In the genomic region with DNA sequence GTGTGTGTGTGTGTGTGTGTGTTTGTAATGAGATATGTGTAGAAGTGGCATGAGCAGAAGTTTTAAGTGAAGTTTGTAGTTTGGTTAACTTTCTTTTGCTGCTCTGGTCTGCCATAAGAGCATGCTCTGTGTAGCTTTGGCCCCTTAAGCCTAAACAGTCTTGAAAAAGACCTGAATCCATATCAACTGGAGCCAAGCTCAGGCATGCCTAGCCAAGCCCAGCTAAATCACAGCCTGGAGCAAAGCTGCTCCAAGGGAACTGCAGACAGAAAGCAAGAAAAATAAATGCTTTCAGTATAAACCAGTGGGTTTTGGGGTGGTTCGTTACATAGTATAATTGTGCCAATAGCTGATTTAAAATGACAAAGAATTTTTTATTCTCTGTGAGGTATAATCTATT, we compare ENCODE assay signal across 27 cellular contexts.
DNase-seq lines count a peak whose midpoint lies in the region; ATAC-seq, FAIRE-seq and TF ChIP-seq lines count a peak whose summit lies in the region.
"Had no signal": no experiment of that assay in that cellular context is flagged by ENCODE, and none has a peak within 500 bp of the region (broad histone marks: within the 10 kb centered on the region; RNA-seq: fewer than 3 reads in every experiment).

No MANE protein-coding gene starts in this region.

- peaks cover 5% of the 10 kb centered on the region for H3K4me1 ChIP-seq in keratinocyte (ENCODE audit: control insufficient read depth, extremely low read depth, insufficient read depth, low read length)
- H3K4me1 ChIP-seq: HAP-1, SJSA1 had no signal

- H4K20me1 ChIP-seq in keratinocyte (ENCODE audit: control insufficient read depth, extremely low read depth, insufficient read depth, low read length): no peaks in the 10 kb centered on the region

- dilution Hi-C loops in keratinocyte (cut with MboI; ENCODE audit: extremely low pct_ligation_motif_present, low sequenced_read_pairs): no loop called here

- ATAC-seq in GM21619 (IDR thresholded peaks at IDR 0.05; ENCODE audit: unreplicated experiment): no peak
- ATAC-seq: Right ventricle myocardium inferior, T-cell had no signal

- peak; percentile 20 for FAIRE-seq in H54 (lab: Jason Lieb, UNC)
- peak; percentile 41 for FAIRE-seq in keratinocyte (lab: Jason Lieb, UNC)
- FAIRE-seq: GM12892, GM19239 had no signal

- no peak for TF ChIP-seq CTCF in keratinocyte (optimal IDR thresholded peaks at IDR 0.05 in 1 of 3, IDR thresholded peaks at IDR 0.05 in 1 of 3, conservative IDR thresholded peaks at IDR 0.05 in 1 of 3; ENCODE audit: extremely low read depth in 1 of 3, insufficient read depth in 2 of 3, low read length in 3 of 3)

- H3K4me3 ChIP-seq in keratinocyte (ENCODE audit: control insufficient read depth in 2 of 3, extremely low read depth in 1 of 3, insufficient read depth in 2 of 3, low read depth in 1 of 3, low read length in 3 of 3): peak overlapping the region in 1 of 3 experiments; percentile 32
- H3K4me3 ChIP-seq: GM23248, HAP-1, PC-9, SJSA1 had no signal

- H3K36me3 ChIP-seq in keratinocyte (ENCODE audit: control insufficient read depth in 2 of 2, extremely low read depth in 1 of 2, insufficient read depth in 2 of 2, low read length in 2 of 2): no peaks in the 10 kb centered on the region
- H3K36me3 ChIP-seq: HAP-1, SJSA1 had no signal

- H3K9me1 ChIP-seq in keratinocyte (ENCODE audit: control insufficient read depth, extremely low read depth, insufficient read depth, low read length): no peaks in the 10 kb centered on the region

- no peaks in the 10 kb centered on the region for H3K27me3 ChIP-seq in keratinocyte (ENCODE audit: control insufficient read depth, extremely low read depth, insufficient read depth, low read length)
- H3K27me3 ChIP-seq: SJSA1 had no signal

- intact Hi-C loops in cardiac septum (cut with DNase I): no loop called here

- peak overlapping the region; percentile 41 for H3K4me2 ChIP-seq in keratinocyte (ENCODE audit: control insufficient read depth, extremely low read depth, insufficient read depth, low read depth, low read length)
- H3K4me2 ChIP-seq: PC-9 had no signal

- H3K79me2 ChIP-seq in keratinocyte (ENCODE audit: control insufficient read depth, insufficient read depth, low read length): no peaks in the 10 kb centered on the region

- H3K9me3 ChIP-seq in keratinocyte (ENCODE audit: control insufficient read depth, low read depth, low read length): no peaks in the 10 kb centered on the region
- H3K9me3 ChIP-seq: HAP-1, SJSA1 had no signal

- H3K27ac ChIP-seq in keratinocyte (ENCODE audit: control insufficient read depth, insufficient read depth, low read length): no peak overlapping the region
- H3K27ac ChIP-seq: GM23248, PC-9, SJSA1 had no signal

- DNase-seq in NCI-H1694 (lab: John Stamatoyannopoulos, UW) (peak; percentile 1), NCI-H1694 treated with DMSO at 0.1 percent for 48 hours (lab: John Stamatoyannopoulos, UW) (no peak), H54 (ENCODE audit: insufficient read length, low spot score) (no peak), astrocyte of the hippocampus (ENCODE audit: low read depth, low spot score) (peak; percentile 16), keratinocyte (ENCODE audit: low read depth, low spot score) (peak; percentile 5), T-helper 2 cell (no peak), cardiac septum (ENCODE audit: low spot score) (no peak)
- DNase-seq: 8988T, DMS153, DND-41, GM23248, IMR-90, KG1, NCI-H1048, NCI-H1436, NCI-H2029 treated with DMSO at 0.1 percent for 48 hours, NCI-H2171, NCI-H226, NCI-H510A, PC-9, T-cell had no signal

- peak overlapping the region; percentile 81 for H2AFZ ChIP-seq in keratinocyte (ENCODE audit: control insufficient read depth, low read length)
- H2AFZ ChIP-seq: GM23248, PC-9 had no signal

- H3K9ac ChIP-seq in keratinocyte (ENCODE audit: control insufficient read depth, extremely low read depth, insufficient read depth, low read length): no peak overlapping the region
- H3K9ac ChIP-seq: GM23248 had no signal

- TF ChIP-seq POLR2A in H54 (IDR thresholded peaks at IDR 0.05; ENCODE audit: low read depth, low read length): no peak

Comparison
In these comparisons a context has a peak if more than half of its experiments do, and no peak if none do; other contexts are left out.
1. DNase-seq: peak in NCI-H1694 (single experiment), astrocyte of the hippocampus (single experiment) and keratinocyte (single experiment); none in NCI-H1694 treated with DMSO at 0.1 percent for 48 hours (single experiment), H54 (single experiment), T-helper 2 cell (0 of 5) and cardiac septum (single experiment).